1 cellular context compared by ENCODE assay signal in genomic region chr12:53036802-53037201, GRCh38.
A peak's percentile ranks its signal among the peaks of the same experiment; 100 is the strongest.
TF ChIP-seq lines count a peak whose summit lies in the region.

No MANE protein-coding gene starts in this region.

TF ChIP-seq in K562, 482 proteins besides CTCF, POLR2A, EP300 and RAD21:
- TF ChIP-seq HES1 (IDR thresholded peaks at IDR 0.05; ENCODE audit: low read depth) = no peak
- no peak for TF ChIP-seq ZC3H4 (CRISPR knock-in tag; IDR thresholded peaks at IDR 0.05; ENCODE audit: borderline replicate concordance)
- TF ChIP-seq L3MBTL2 (IDR thresholded peaks at IDR 0.05) = no peak
- TF ChIP-seq ATF2 (CRISPR knock-in tag; IDR thresholded peaks at IDR 0.05) = no peak
- TF ChIP-seq KDM4B (IDR thresholded peaks at IDR 0.05; ENCODE audit: borderline replicate concordance in 2 of 2, low read depth in 1 of 2) = no peak
- no peak for TF ChIP-seq LCOR (CRISPR knock-in tag; IDR thresholded peaks at IDR 0.05)
- peak; percentile 62 for TF ChIP-seq CEBPB (tag; IDR thresholded peaks at IDR 0.05)
- TF ChIP-seq TCF15 (CRISPR knock-in tag; IDR thresholded peaks at IDR 0.05) = no peak
- peak; percentile 48 for TF ChIP-seq ATF3 (IDR thresholded peaks at IDR 0.05)
- TF ChIP-seq ATF3 (CRISPR knock-in tag; conservative IDR thresholded peaks at IDR 0.05) = no peak
- TF ChIP-seq NFXL1 (CRISPR knock-in tag; IDR thresholded peaks at IDR 0.05) = no peak
- TF ChIP-seq CEBPG (CRISPR knock-in tag; IDR thresholded peaks at IDR 0.05) = no peak
- TF ChIP-seq CEBPG (tag; conservative IDR thresholded peaks at IDR 0.05 in 1 of 2, IDR thresholded peaks at IDR 0.05 in 1 of 2) = peak; percentile 61 to 78
